Comparison of ENCODE assay signal across 1 cellular context in genomic region chr1:172350781-172351180, GRCh38.
TF ChIP-seq lines count a peak whose summit lies in the region.

No MANE protein-coding gene starts in this region.

TF ChIP-seq in HCT116, 20 proteins besides CTCF, POLR2A, EP300 and RAD21:
- TF ChIP-seq SP1 (IDR thresholded peaks at IDR 0.05; ENCODE audit: low read depth) (no peak), EGR1 (IDR thresholded peaks at IDR 0.05; ENCODE audit: low read depth) (no peak), ZFX (IDR thresholded peaks at IDR 0.05) (no peak), CEBPB (IDR thresholded peaks at IDR 0.05; ENCODE audit: low read depth) (no peak)
